Comparison of ENCODE assay signal across 25 cellular contexts in genomic region chr4:53895137-53895536, GRCh38.
"Had no signal": no experiment of that assay in that cellular context is flagged by ENCODE, and none has a peak within 500 bp of the region (broad histone marks: within the 10 kb centered on the region; RNA-seq: fewer than 3 reads in every experiment).

No MANE protein-coding gene starts in this region.

- H3K4me3 ChIP-seq: heart right ventricle, lower lobe of right lung, smooth muscle cell, testis, upper lobe of left lung had no signal

- H3K27ac ChIP-seq: epithelial cell of prostate, heart right ventricle, lower lobe of right lung, testis, upper lobe of left lung had no signal

- H3K9me3 Mint-ChIP-seq: activated naive CD8-positive, alpha-beta T cell treated with anti-CD3 and anti-CD28 coated beads for 36 hours; activated T-cell treated with anti-CD3 and anti-CD28 coated beads, Interleukin-2, amount 50 U/mL, for 4 hours; activated T-helper 2 cell treated with anti-CD3 and anti-CD28 coated beads, Interferon-gamma antibody, Interleukin-2, Interleukin-4, amounts not matched to agents 10 μg/mL and 5 μg/mL and 100 μg/mL, durations not matched to agents 14 hours and 24 hours and 36 hours; endodermal cell; neural crest cell; T-helper 1 cell treated with Interleukin-12 subunit alpha and Interleukin-12 subunit beta and Interleukin-4 antibody, amounts not matched to agents 30 μg/mL and 1 μg/mL, for 36 hours; WTC11 had no signal

- H3K9me3 ChIP-seq: heart right ventricle, lower lobe of right lung, testis, upper lobe of left lung had no signal

- H3K27me3 ChIP-seq: testis, upper lobe of left lung had no signal

- DNase-seq: activated CD8-positive, alpha-beta memory T cell treated with anti-CD3 and anti-CD28 coated beads for 24 hours; activated CD8-positive, alpha-beta memory T cell treated with anti-CD3 and anti-CD28 coated beads, Interleukin-2, amount 50 U/mL, for 4 hours; activated naive CD4-positive, alpha-beta T cell; activated naive CD8-positive, alpha-beta T cell treated with anti-CD3 and anti-CD28 coated beads for 36 hours; activated T-cell treated with anti-CD3 and anti-CD28 coated beads, Interleukin-2, amount 50 U/mL, for 4 hours; amniotic stem cell; cortex of kidney; endodermal cell; heart right ventricle; kidney; lower lobe of right lung; naive B cell; occipital lobe; stimulated activated CD4-positive, alpha-beta T cell treated with anti-CD3 and anti-CD28 coated beads, Interleukin-2, amount 100 ng/mL, for 48 hours; stimulated activated CD8-positive, alpha-beta memory T cell treated with anti-CD3 and anti-CD28 coated beads, Interleukin-4, amount 100 ng/mL, for 48 hours; stimulated activated naive B cell treated with anti-CD40 and anti-IgM and Interleukin-4, amounts not matched to agents 10 μg/mL and 1 μg/mL and 100 μg/mL, for 72 hours; T1000; testis; upper lobe of left lung had no signal

- H3K4me3 Mint-ChIP-seq: activated naive CD8-positive, alpha-beta T cell treated with anti-CD3 and anti-CD28 coated beads for 36 hours; activated T-cell treated with anti-CD3 and anti-CD28 coated beads, Interleukin-2, amount 50 U/mL, for 4 hours; endodermal cell; naive B cell; neural crest cell; stimulated activated naive B cell treated with anti-CD40 and anti-IgM and Interleukin-4, amounts not matched to agents 10 μg/mL and 1 μg/mL and 100 μg/mL, for 72 hours; T-helper 1 cell treated with Interleukin-12 subunit alpha and Interleukin-12 subunit beta and Interleukin-4 antibody, amounts not matched to agents 30 μg/mL and 1 μg/mL, for 36 hours; WTC11 had no signal

- H3K36me3 Mint-ChIP-seq: activated naive CD8-positive, alpha-beta T cell treated with anti-CD3 and anti-CD28 coated beads for 36 hours; naive B cell; stimulated activated naive B cell treated with anti-CD40 and anti-IgM and Interleukin-4, amounts not matched to agents 10 μg/mL and 1 μg/mL and 100 μg/mL, for 72 hours; WTC11 had no signal

- H3K4me1 ChIP-seq: testis had no signal

- H3K4me1 Mint-ChIP-seq: activated naive CD8-positive, alpha-beta T cell treated with anti-CD3 and anti-CD28 coated beads for 36 hours; endodermal cell; naive B cell; neural crest cell; stimulated activated naive B cell treated with anti-CD40 and anti-IgM and Interleukin-4, amounts not matched to agents 10 μg/mL and 1 μg/mL and 100 μg/mL, for 72 hours; WTC11 had no signal

- H3K27ac Mint-ChIP-seq: activated naive CD8-positive, alpha-beta T cell treated with anti-CD3 and anti-CD28 coated beads for 36 hours; activated T-helper 2 cell treated with anti-CD3 and anti-CD28 coated beads, Interferon-gamma antibody, Interleukin-2, Interleukin-4, amounts not matched to agents 10 μg/mL and 5 μg/mL and 100 μg/mL, durations not matched to agents 14 hours and 24 hours and 36 hours; endodermal cell; naive B cell; stimulated activated naive B cell treated with anti-CD40 and anti-IgM and Interleukin-4, amounts not matched to agents 10 μg/mL and 1 μg/mL and 100 μg/mL, for 72 hours; T-helper 1 cell treated with Interleukin-12 subunit alpha and Interleukin-12 subunit beta and Interleukin-4 antibody, amounts not matched to agents 30 μg/mL and 1 μg/mL, for 36 hours; WTC11 had no signal

- H3K36me3 ChIP-seq: heart right ventricle, lower lobe of right lung, upper lobe of left lung had no signal
